ENCODE assay signal across 20 cellular contexts in genomic region chr2:28311660-28312249, GRCh38.
A peak's percentile ranks its signal among the peaks of the same experiment; 100 is the strongest.
DNase-seq lines count a peak whose midpoint lies in the region; ATAC-seq and TF ChIP-seq lines count a peak whose summit lies in the region.
"Had no signal": no experiment of that assay in that cellular context is flagged by ENCODE, and none has a peak within 500 bp of the region (broad histone marks: within the 10 kb centered on the region; RNA-seq: fewer than 3 reads in every experiment).

No MANE protein-coding gene starts in this region.

- no peaks in the 10 kb centered on the region for H4K20me1 ChIP-seq in GM23338 (replicated peaks; ENCODE audit: insufficient read depth)

- H3K4me3 ChIP-seq in heart left ventricle: no peak overlapping the region
- no peak overlapping the region for H3K4me3 ChIP-seq in trophoblast cell (ENCODE audit: low read depth, low read length)
- H3K4me3 ChIP-seq in GM23338: no peak overlapping the region
- H3K4me3 ChIP-seq: K562, SJSA1 had no signal

- H4K12ac ChIP-seq in trophoblast cell (ENCODE audit: low read depth, low read length): no peak overlapping the region

- intact Hi-C loops in heart left ventricle (cut with DNase I): loop anchor here in 1 of 10 donors (2.0 kb wide), 1 partner anchor 79 kb away; no protein-coding TSS in a partner anchor

- H3K79me1 ChIP-seq in trophoblast cell (ENCODE audit: low read length): peaks cover 2% of the 10 kb centered on the region

- H3K4me1 ChIP-seq in heart left ventricle (peaks cover 0 to 22% (median 5%) of the 10 kb centered on the region in 12 donors), trophoblast cell (ENCODE audit: control insufficient read depth in 1 of 2, insufficient read depth in 2 of 2, low read length in 2 of 2) (peaks cover 0 to 8% of the 10 kb centered on the region in 2 experiments), GM23338 (ENCODE audit: insufficient read depth) (no peaks in the 10 kb centered on the region)

- no peak overlapping the region for H3K14ac ChIP-seq in trophoblast cell (ENCODE audit: low read length)

- no peak overlapping the region for H2AK5ac ChIP-seq in trophoblast cell (ENCODE audit: low read length)

- H4K8ac ChIP-seq in trophoblast cell (ENCODE audit: low read depth, low read length): no peak overlapping the region

- H3K18ac ChIP-seq in trophoblast cell (ENCODE audit: low read length): no peak overlapping the region

- no peak overlapping the region for H3K23ac ChIP-seq in trophoblast cell (ENCODE audit: low read length)

- no peaks in the 10 kb centered on the region; the same call in 2 of the 3 replicates for H3K36me3 Mint-ChIP-seq in GM23338 (ENCODE audit: low read depth)

- H3K9me3 Mint-ChIP-seq in GM23338: no peaks in the 10 kb centered on the region
- H3K9me3 Mint-ChIP-seq: CD4-positive, alpha-beta memory T cell had no signal

- TF ChIP-seq CTCF in heart left ventricle (IDR thresholded peaks at IDR 0.05) (no peak), GM23338 (conservative IDR thresholded peaks at IDR 0.05; ENCODE audit: low read depth in 2 of 2) (no peak)

- H3K79me2 ChIP-seq in trophoblast cell (ENCODE audit: control insufficient read depth, insufficient read depth, low read length, poor library complexity) (no peaks in the 10 kb centered on the region), GM23338 (replicated peaks; ENCODE audit: insufficient read depth) (no peaks in the 10 kb centered on the region)

- H3K36me3 ChIP-seq in heart left ventricle (peaks cover 0 to 8% (median 3%) of the 10 kb centered on the region in 9 donors), trophoblast cell (ENCODE audit: control insufficient read depth in 1 of 2, insufficient read depth in 2 of 2, low read length in 2 of 2) (no peaks in the 10 kb centered on the region), GM23338 (ENCODE audit: insufficient read depth) (no peaks in the 10 kb centered on the region; the same call in 1 of the 2 replicates)
- H3K36me3 ChIP-seq: BE2C, SJSA1 had no signal

- no peak overlapping the region for H2BK120ac ChIP-seq in trophoblast cell (ENCODE audit: insufficient read depth, low read length, poor library complexity)

- no peak overlapping the region for H2BK5ac ChIP-seq in trophoblast cell (ENCODE audit: low read depth, low read length, poor library complexity)

- H3K4me3 Mint-ChIP-seq in GM23338: no peak overlapping the region
- H3K4me3 Mint-ChIP-seq: CD4-positive, alpha-beta memory T cell had no signal

- no peak overlapping the region for H3K27ac Mint-ChIP-seq in GM23338

- H3K9me3 ChIP-seq in heart left ventricle (no peaks in the 10 kb centered on the region), trophoblast cell (ENCODE audit: insufficient read depth, low read depth, low read length) (no peaks in the 10 kb centered on the region)
- H3K9me3 ChIP-seq: BE2C, SJSA1 had no signal

- no peak overlapping the region for H3K4me2 ChIP-seq in trophoblast cell (ENCODE audit: low read length)
- no peak overlapping the region for H3K4me2 ChIP-seq in GM23338

- H3K27me3 ChIP-seq in heart left ventricle (no peaks in the 10 kb centered on the region), trophoblast cell (ENCODE audit: insufficient read depth, low read length) (no peaks in the 10 kb centered on the region), GM23338 (ENCODE audit: insufficient read depth) (no peaks in the 10 kb centered on the region)
- H3K27me3 ChIP-seq: BE2C, SJSA1 had no signal

- ATAC-seq in heart left ventricle: peak; percentile 75 to 85 (median 82)
- no peak for ATAC-seq in GM23338
- no peak for ATAC-seq in HG03460 (IDR thresholded peaks at IDR 0.05; ENCODE audit: unreplicated experiment)
- no peak for ATAC-seq in GM18907 (IDR thresholded peaks at IDR 0.05; ENCODE audit: unreplicated experiment)
- ATAC-seq: HCT116, K562 had no signal

- no peak for TF ChIP-seq POLR2A in heart left ventricle (IDR thresholded peaks at IDR 0.05)

- peak; percentile 2 for DNase-seq in MV-4-11 (lab: John Stamatoyannopoulos, UW)
- peak; percentile 23 for DNase-seq in NOMO-1 treated with dmso at 0.1 percent for 144 hours (lab: John Stamatoyannopoulos, UW; ENCODE audit: unreplicated experiment)
- no peak for DNase-seq in heart left ventricle
- DNase-seq in trophoblast cell: peak; percentile 16 to 79
- DNase-seq in GM23338 (ENCODE audit: low spot score): no peak
- DNase-seq in NCI-H2107 (lab: John Stamatoyannopoulos, UW): no peak
- DNase-seq: BE2C; Calu3; CD4-positive, alpha-beta memory T cell; DMS53; NCI-H1092; NCI-H146; NCI-H2081; NCI-H510A treated with DMSO at 0.1 percent for 48 hours; NCI-H82 had no signal

- 57 to 63% (median 59%) methylated on average over 7 of the region's 7 CpGs for WGBS in heart left ventricle, 4 donors
- no CpG with 5 or more reads among the region's 7 CpGs for WGBS in trophoblast cell (ENCODE audit: extremely low coverage, insufficient coverage, insufficient read length)

- no peak overlapping the region for H4K91ac ChIP-seq in trophoblast cell (ENCODE audit: low read depth, low read length)

- H3F3A ChIP-seq in GM23338 (replicated peaks; ENCODE audit: low read depth): no peaks in the 10 kb centered on the region

- peak overlapping the region in 7 of 12 donors; percentile 23 to 73 (median 48) for H3K27ac ChIP-seq in heart left ventricle
- H3K27ac ChIP-seq in trophoblast cell (ENCODE audit: low read depth, low read length): no peak overlapping the region
- H3K27ac ChIP-seq in GM23338 (ENCODE audit: low read depth): no peak overlapping the region
- H3K27ac ChIP-seq: SJSA1 had no signal

- no peak overlapping the region for H2BK12ac ChIP-seq in trophoblast cell (ENCODE audit: low read length)

- H2AFZ ChIP-seq in trophoblast cell (ENCODE audit: insufficient read depth, low read length, poor library complexity): no peak overlapping the region
- no peak overlapping the region for H2AFZ ChIP-seq in GM23338

- H3K4me1 Mint-ChIP-seq in GM23338: peaks cover 10% of the 10 kb centered on the region; the same call in 2 of the 3 replicates

- no peak overlapping the region for H3K9ac ChIP-seq in trophoblast cell (ENCODE audit: low read length)

- no peaks in the 10 kb centered on the region for H3K9me2 ChIP-seq in GM23338 (ENCODE audit: insufficient read depth)

- no peak overlapping the region for H3K4ac ChIP-seq in trophoblast cell (ENCODE audit: low read depth, low read length)

- H3K27me3 Mint-ChIP-seq in GM23338 (ENCODE audit: insufficient read depth, low read depth, poor library complexity): peaks cover 4% of the 10 kb centered on the region
- H3K27me3 Mint-ChIP-seq: CD4-positive, alpha-beta memory T cell had no signal

TF ChIP-seq in GM23338, 12 proteins besides CTCF, POLR2A, EP300 and RAD21 (continues in another document):
- TF ChIP-seq, protein P1, sequence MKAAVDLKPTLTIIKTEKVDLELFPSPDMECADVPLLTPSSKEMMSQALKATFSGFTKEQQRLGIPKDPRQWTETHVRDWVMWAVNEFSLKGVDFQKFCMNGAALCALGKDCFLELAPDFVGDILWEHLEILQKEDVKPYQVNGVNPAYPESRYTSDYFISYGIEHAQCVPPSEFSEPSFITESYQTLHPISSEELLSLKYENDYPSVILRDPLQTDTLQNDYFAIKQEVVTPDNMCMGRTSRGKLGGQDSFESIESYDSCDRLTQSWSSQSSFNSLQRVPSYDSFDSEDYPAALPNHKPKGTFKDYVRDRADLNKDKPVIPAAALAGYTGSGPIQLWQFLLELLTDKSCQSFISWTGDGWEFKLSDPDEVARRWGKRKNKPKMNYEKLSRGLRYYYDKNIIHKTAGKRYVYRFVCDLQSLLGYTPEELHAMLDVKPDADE (IDR thresholded peaks at IDR 0.05): no peak
- TF ChIP-seq STAT1 (IDR thresholded peaks at IDR 0.05; ENCODE audit: unreplicated experiment) (no peak), JUNB (IDR thresholded peaks at IDR 0.05; ENCODE audit: unreplicated experiment) (no peak), EZH2phosphoT487 (IDR thresholded peaks at IDR 0.05; ENCODE audit: unreplicated experiment) (no peak)

Comparison
In these comparisons a context has a peak if more than half of its experiments do, and no peak if none do; other contexts are left out.
1. DNase-seq: peak in MV-4-11 (single experiment), NOMO-1 treated with dmso at 0.1 percent for 144 hours (single experiment) and trophoblast cell (2 of 2); none in heart left ventricle (0 of 5), GM23338 (single experiment) and NCI-H2107 (single experiment).
2. ATAC-seq: peak in heart left ventricle (4 of 4); none in GM23338 (single experiment), HG03460 (single experiment) and GM18907 (single experiment).
3. H3K27ac ChIP-seq: peak in heart left ventricle (7 of 12); none in trophoblast cell (single experiment) and GM23338 (single experiment).